8 cellular contexts compared by ENCODE assay signal in genomic region chr19:10295305-10295846, GRCh38. TPM values are rescaled to one million over a fixed set of nuclear protein-coding genes. Genes with fewer than 3 reads are reported as not detected.
DNase-seq lines count a peak whose midpoint lies in the region; ATAC-seq, FAIRE-seq and TF ChIP-seq lines count a peak whose summit lies in the region.

No MANE protein-coding gene starts in this region.

- peaks cover 30% of the 10 kb centered on the region for H3K4me1 Mint-ChIP-seq in activated naive CD4-positive, alpha-beta T cell treated with anti-CD3 and anti-CD28 coated beads, Interleukin-2, amount 50 U/mL, for 24 hours
- H3K4me1 Mint-ChIP-seq in memory B cell = peaks cover 23% of the 10 kb centered on the region

- H3K27me3 Mint-ChIP-seq in activated naive CD4-positive, alpha-beta T cell treated with anti-CD3 and anti-CD28 coated beads, Interleukin-2, amount 50 U/mL, for 24 hours = peaks cover 26% of the 10 kb centered on the region
- peaks cover 19% of the 10 kb centered on the region for H3K27me3 Mint-ChIP-seq in memory B cell

- ATAC-seq in GM18511 (IDR thresholded peaks at IDR 0.05; ENCODE audit: unreplicated experiment) (peak; percentile 53), memory B cell (ENCODE audit: low read depth) (peak; percentile 75)

- peak; percentile 2 for TF ChIP-seq CTCF in NB4 (IDR thresholded peaks at IDR 0.05; ENCODE audit: low read depth, low read length)

- WGBS in urinary bladder = 2% methylated on average over 48 of the region's 48 CpGs

- no peaks in the 10 kb centered on the region for H3K4me1 ChIP-seq in urinary bladder (ENCODE audit: insufficient read depth)

- H3K36me3 Mint-ChIP-seq in activated naive CD4-positive, alpha-beta T cell treated with anti-CD3 and anti-CD28 coated beads, Interleukin-2, amount 50 U/mL, for 24 hours = no peaks in the 10 kb centered on the region
- H3K36me3 Mint-ChIP-seq in memory B cell = no peaks in the 10 kb centered on the region

- no peak for FAIRE-seq in HTR-8/SVneo (lab: Jason Lieb, UNC)

- peak overlapping the region; percentile 70 for H3K27ac Mint-ChIP-seq in activated naive CD4-positive, alpha-beta T cell treated with anti-CD3 and anti-CD28 coated beads, Interleukin-2, amount 50 U/mL, for 24 hours
- peak overlapping the region; percentile 80 for H3K27ac Mint-ChIP-seq in memory B cell

- no peak for TF ChIP-seq POLR2A in NB4 (IDR thresholded peaks at IDR 0.05; ENCODE audit: extremely low read depth, insufficient read length)

- H3K9me3 Mint-ChIP-seq in activated naive CD4-positive, alpha-beta T cell treated with anti-CD3 and anti-CD28 coated beads, Interleukin-2, amount 50 U/mL, for 24 hours = no peaks in the 10 kb centered on the region
- no peaks in the 10 kb centered on the region for H3K9me3 Mint-ChIP-seq in memory B cell

- H3K4me3 ChIP-seq in NB4 (ENCODE audit: low read depth, low read length) (no peak overlapping the region), urinary bladder (ENCODE audit: low read depth, low read length) (peak overlapping the region; percentile 19)

- peak overlapping the region; percentile 83 for H3K4me3 Mint-ChIP-seq in activated naive CD4-positive, alpha-beta T cell treated with anti-CD3 and anti-CD28 coated beads, Interleukin-2, amount 50 U/mL, for 24 hours
- peak overlapping the region; percentile 80 for H3K4me3 Mint-ChIP-seq in memory B cell

- no peak overlapping the region for H3K27ac ChIP-seq in urinary bladder (ENCODE audit: low read depth)

- H3K36me3 ChIP-seq in urinary bladder (ENCODE audit: insufficient read depth) = no peaks in the 10 kb centered on the region

- DNase-seq in NB4 (ENCODE audit: low read depth) = no peak
- peak; percentile 65 to 72 for DNase-seq in memory B cell (ENCODE audit: low spot score in 2 of 2)
- no peak for DNase-seq in DMS 273 treated with DMSO at 0.1 percent for 48 hours (lab: John Stamatoyannopoulos, UW)
- DNase-seq in HTR-8/SVneo (ENCODE audit: insufficient read length, low spot score) = no peak
- DNase-seq in pons (ENCODE audit: low spot score) = no peak

RNA-seq across cellular contexts. Expression of gene ICAM5, which starts 5.6 kb away (rescaled TPM):
- total RNA-seq in urinary bladder = 0.53 TPM
- 1.8 TPM for polyA plus RNA-seq in urinary bladder

RNA-seq across cellular contexts. Expression of gene ICAM4, which starts 8.6 kb away (rescaled TPM):
- 2.6 TPM for total RNA-seq in urinary bladder
- 1.4 TPM for polyA plus RNA-seq in urinary bladder

RNA-seq across cellular contexts. Expression of gene ZGLP1, which starts 14.2 kb away (rescaled TPM):
- 1.1 TPM for total RNA-seq in urinary bladder
- 3.4 TPM for polyA plus RNA-seq in urinary bladder

RNA-seq across cellular contexts. Expression of gene FDX2, which starts 20.4 kb away (rescaled TPM):
- 5.7 TPM for total RNA-seq in urinary bladder
- 22.0 TPM for polyA plus RNA-seq in urinary bladder

RNA-seq across cellular contexts. Expression of gene ICAM1, which starts 24.5 kb away (rescaled TPM):
- total RNA-seq in urinary bladder = 7.7 TPM
- polyA plus RNA-seq in urinary bladder = 26.4 TPM

Comparison
In these comparisons a context has a peak if more than half of its experiments do, and no peak if none do; other contexts are left out.
1. DNase-seq: peak in memory B cell (2 of 2); none in NB4 (single experiment), DMS 273 treated with DMSO at 0.1 percent for 48 hours (single experiment), HTR-8/SVneo (single experiment) and pons (single experiment).